Comparison of ENCODE assay signal across 9 cellular contexts in genomic region chr7:17402628-17403278, GRCh38.
DNase-seq lines count a peak whose midpoint lies in the region; ATAC-seq, FAIRE-seq and TF ChIP-seq lines count a peak whose summit lies in the region.
"Had no signal": no experiment of that assay in that cellular context is flagged by ENCODE, and none has a peak within 500 bp of the region (broad histone marks: within the 10 kb centered on the region; RNA-seq: fewer than 3 reads in every experiment).

No MANE protein-coding gene starts in this region.

- peaks cover 0 to 36% (median 11%) of the 10 kb centered on the region in 4 donors for H3K4me1 ChIP-seq in right lobe of liver
- peaks cover 0 to 4% of the 10 kb centered on the region in 2 donors for H3K4me1 ChIP-seq in kidney (ENCODE audit: control insufficient read depth in 1 of 2, insufficient read depth in 1 of 2, low read depth in 1 of 2, low read length in 2 of 2)

- TF ChIP-seq POLR2A in right lobe of liver (IDR thresholded peaks at IDR 0.05): no peak

- TF ChIP-seq CTCF in right lobe of liver (IDR thresholded peaks at IDR 0.05) (no peak), kidney (IDR thresholded peaks at IDR 0.05; ENCODE audit: borderline replicate concordance, extremely low read depth, insufficient read depth) (no peak)

- H3K9me3 ChIP-seq in right lobe of liver: no peaks in the 10 kb centered on the region
- H3K9me3 ChIP-seq in kidney (ENCODE audit: control insufficient read depth in 1 of 2, low read length in 2 of 2): no peaks in the 10 kb centered on the region

- peak; percentile 7 for DNase-seq in DMS53 (lab: John Stamatoyannopoulos, UW)
- no peak for DNase-seq in DMS53 treated with DMSO at 0.1 percent for 48 hours (lab: John Stamatoyannopoulos, UW; ENCODE audit: unreplicated experiment)
- peak in 2 of 3 donors; percentile 24 to 67 for DNase-seq in right lobe of liver
- no peak for DNase-seq in medulla oblongata (ENCODE audit: extremely low spot score)
- no peak for DNase-seq in GOT3 (lab: John Stamatoyannopoulos, UW)
- DNase-seq in kidney: no peak

- intact Hi-C loops in right lobe of liver (cut with DNase I) (no loop called here), kidney (cut with DNase I) (no loop called here)

- H3K27ac ChIP-seq in right lobe of liver: peak overlapping the region in 2 of 3 donors; percentile 4 to 52
- no peak overlapping the region for H3K27ac ChIP-seq in kidney (ENCODE audit: low read depth in 2 of 2, low read length in 2 of 2)
- H3K27ac ChIP-seq: 22Rv1 had no signal

- ATAC-seq in GM21717 (IDR thresholded peaks at IDR 0.05; ENCODE audit: unreplicated experiment) (peak; percentile 75), HG03571 (IDR thresholded peaks at IDR 0.05; ENCODE audit: unreplicated experiment) (peak; percentile 68), right lobe of liver (peak; percentile 66 to 88 (median 76))

- H3K4me3 ChIP-seq in right lobe of liver: no peak overlapping the region
- no peak overlapping the region for H3K4me3 ChIP-seq in kidney (ENCODE audit: low read length in 2 of 2)

- H3K27me3 ChIP-seq in right lobe of liver: no peaks in the 10 kb centered on the region

- H3K36me3 ChIP-seq in right lobe of liver (no peaks in the 10 kb centered on the region), kidney (ENCODE audit: control insufficient read depth in 1 of 2, insufficient read depth in 2 of 2, low read length in 2 of 2) (no peaks in the 10 kb centered on the region)

- WGBS in right lobe of liver (ENCODE audit: insufficient coverage, low coverage, low lambda C conversion rate, missing lambda C conversion rate): 48% methylated on average over 9 of the region's 9 CpGs

- FAIRE-seq in kidney (lab: Jason Lieb, UNC): no peak

- H3K9ac ChIP-seq in kidney (ENCODE audit: low read length in 2 of 2): no peak overlapping the region

Comparison
In these comparisons a context has a peak if more than half of its experiments do, and no peak if none do; other contexts are left out.
1. DNase-seq: peak in DMS53 (single experiment) and right lobe of liver (2 of 3); none in DMS53 treated with DMSO at 0.1 percent for 48 hours (single experiment), medulla oblongata (single experiment), GOT3 (single experiment) and kidney (single experiment).
2. H3K27ac ChIP-seq: peak in right lobe of liver (2 of 3); none in kidney (0 of 2).
3. Peak in every context shown above with its lines, with median percentiles within 50 percentile points of each other: ATAC-seq.